ENCODE assay signal across 27 cellular contexts in genomic region chr13:94776300-94776699, GRCh38.
"Had no signal": no experiment of that assay in that cellular context is flagged by ENCODE, and none has a peak within 500 bp of the region (broad histone marks: within the 10 kb centered on the region; RNA-seq: fewer than 3 reads in every experiment).

No MANE protein-coding gene starts in this region.

- H3K4me3 Mint-ChIP-seq: dendritic cell treated with granulocyte-macrophage colony-stimulating factor and Interleukin-4, amounts not matched to agents 40 ng/mL and 50 ng/mL, for 4 days; effector memory CD8-positive, alpha-beta T cell; endodermal cell; mesothelial cell of epicardium; naive B cell had no signal

- DNase-seq: colonic mucosa; cortex of kidney; effector CD8-positive, alpha-beta T cell; effector memory CD8-positive, alpha-beta T cell; endodermal cell; erythroblast; esophagus squamous epithelium; foreskin fibroblast; foreskin melanocyte; gastrocnemius medialis; glutamatergic neuron; head of caudate nucleus; heart right ventricle; hippocampal formation; left cardiac atrium; left lung; left ventricle myocardium superior; lower lobe of right lung; mucosa of descending colon; naive B cell had no signal

- H3K9me3 Mint-ChIP-seq: dendritic cell treated with granulocyte-macrophage colony-stimulating factor and Interleukin-4, amounts not matched to agents 40 ng/mL and 50 ng/mL, for 4 days; mesothelial cell of epicardium had no signal

- FAIRE-seq: endometrium, islet of Langerhans, keratinocyte had no signal

- H3K36me3 Mint-ChIP-seq: mesothelial cell of epicardium, naive B cell had no signal

- H3K27ac ChIP-seq: colonic mucosa, epithelial cell of prostate, esophagus squamous epithelium, gastrocnemius medialis, heart right ventricle, left lung, lower lobe of right lung had no signal

- H3K27me3 Mint-ChIP-seq: dendritic cell treated with granulocyte-macrophage colony-stimulating factor and Interleukin-4, amounts not matched to agents 40 ng/mL and 50 ng/mL, for 4 days; naive B cell had no signal

- H3K27ac Mint-ChIP-seq: dendritic cell treated with granulocyte-macrophage colony-stimulating factor and Interleukin-4, amounts not matched to agents 40 ng/mL and 50 ng/mL, for 4 days; effector memory CD8-positive, alpha-beta T cell; endodermal cell; mesothelial cell of epicardium; naive B cell had no signal

- ATAC-seq: effector memory CD8-positive, alpha-beta T cell; esophagus mucosa; gastrocnemius medialis; heart right ventricle; left cardiac atrium; left lung; left ventricle myocardium superior; lower lobe of right lung; mucosa of descending colon had no signal

- H3K27me3 ChIP-seq: colonic mucosa, esophagus squamous epithelium, heart right ventricle, left lung had no signal

- H3K4me1 ChIP-seq: colonic mucosa, esophagus squamous epithelium, gastrocnemius medialis, heart right ventricle, left lung, lower lobe of right lung had no signal

- H3K4me1 Mint-ChIP-seq: mesothelial cell of epicardium, naive B cell had no signal

- H3K9me3 ChIP-seq: colonic mucosa, esophagus squamous epithelium, gastrocnemius medialis, heart right ventricle, left lung, lower lobe of right lung, mucosa of descending colon had no signal

- H3K36me3 ChIP-seq: colonic mucosa, esophagus squamous epithelium, gastrocnemius medialis, heart right ventricle, left lung, lower lobe of right lung had no signal

- H3K4me3 ChIP-seq: colonic mucosa, esophagus squamous epithelium, gastrocnemius medialis, heart right ventricle, left lung, lower lobe of right lung, mucosa of descending colon had no signal
